ENCODE assay signal across 8 cellular contexts in the genomic region with DNA sequence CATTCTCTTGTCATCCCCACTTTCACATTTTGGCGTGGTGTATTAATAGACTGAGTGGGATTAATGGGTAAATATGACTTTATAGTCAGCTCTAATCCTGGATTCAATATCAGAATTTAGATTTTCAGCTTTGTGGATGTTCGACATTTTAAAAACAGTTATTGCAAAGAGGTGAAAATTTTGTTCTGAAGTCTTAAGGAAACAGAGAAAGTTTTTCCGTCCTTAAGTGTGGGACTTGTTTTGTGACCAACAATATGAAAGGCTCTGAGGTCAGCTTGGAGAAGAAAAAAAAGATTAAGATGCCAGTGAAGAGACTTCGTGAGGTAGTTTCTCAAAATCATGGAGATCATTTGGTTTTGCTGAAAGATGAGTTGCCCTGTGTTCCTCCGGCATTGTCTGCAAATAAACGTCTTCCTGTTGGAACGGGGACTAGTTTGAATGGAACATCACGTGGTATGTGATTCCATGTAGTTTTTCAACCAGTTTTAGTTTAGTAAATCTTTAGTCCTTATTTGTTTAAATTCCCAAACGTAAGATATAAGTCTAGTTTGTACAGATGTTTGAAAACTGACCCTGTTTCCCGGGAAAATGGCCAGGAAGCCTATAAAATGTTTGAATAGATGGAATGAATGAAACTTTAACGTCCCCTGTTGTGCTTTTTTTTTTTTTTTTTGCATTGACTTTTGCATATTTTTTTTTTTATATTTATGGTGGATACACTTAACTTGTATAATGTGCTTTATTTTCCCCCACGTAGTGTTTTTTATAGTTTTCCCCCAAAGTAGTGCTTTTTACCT. TPM values are rescaled to one million over a fixed set of nuclear protein-coding genes. Genes with fewer than 3 reads are reported as not detected.
DNase-seq lines count a peak whose midpoint lies in the region; ATAC-seq and TF ChIP-seq lines count a peak whose summit lies in the region.

No MANE protein-coding gene starts in this region.

- H3K9me3 Mint-ChIP-seq in activated CD8-positive, alpha-beta memory T cell treated with anti-CD3 and anti-CD28 coated beads, Interleukin-2, amount 10 ng/mL, durations not matched to agents 7 days and 5 days (ENCODE audit: low read depth) = no peaks in the 10 kb centered on the region
- H3K9me3 Mint-ChIP-seq in T-helper 1 cell treated with Interleukin-12 subunit alpha and Interleukin-12 subunit beta and Interleukin-4 antibody, amounts not matched to agents 30 μg/mL and 1 μg/mL, for 36 hours = no peaks in the 10 kb centered on the region

- peak overlapping the region; percentile 91 for H3K27ac Mint-ChIP-seq in activated CD8-positive, alpha-beta memory T cell treated with anti-CD3 and anti-CD28 coated beads, Interleukin-2, amount 10 ng/mL, durations not matched to agents 7 days and 5 days
- H3K27ac Mint-ChIP-seq in T-helper 1 cell treated with Interleukin-12 subunit alpha and Interleukin-12 subunit beta and Interleukin-4 antibody, amounts not matched to agents 30 μg/mL and 1 μg/mL, for 36 hours = peak overlapping the region; percentile 95

- H3K4me3 ChIP-seq in NB4 (ENCODE audit: low read depth, low read length) = peak overlapping the region; percentile 99

- no peak for TF ChIP-seq CTCF in NB4 (IDR thresholded peaks at IDR 0.05; ENCODE audit: low read depth, low read length)

- peak overlapping the region; percentile 78 for H3K4me3 Mint-ChIP-seq in activated CD8-positive, alpha-beta memory T cell treated with anti-CD3 and anti-CD28 coated beads, Interleukin-2, amount 10 ng/mL, durations not matched to agents 7 days and 5 days
- H3K4me3 Mint-ChIP-seq in T-helper 1 cell treated with Interleukin-12 subunit alpha and Interleukin-12 subunit beta and Interleukin-4 antibody, amounts not matched to agents 30 μg/mL and 1 μg/mL, for 36 hours = peak overlapping the region; percentile 90

- peaks cover 3% of the 10 kb centered on the region for H3K27me3 Mint-ChIP-seq in activated CD8-positive, alpha-beta memory T cell treated with anti-CD3 and anti-CD28 coated beads, Interleukin-2, amount 10 ng/mL, durations not matched to agents 7 days and 5 days
- H3K27me3 Mint-ChIP-seq in T-helper 1 cell treated with Interleukin-12 subunit alpha and Interleukin-12 subunit beta and Interleukin-4 antibody, amounts not matched to agents 30 μg/mL and 1 μg/mL, for 36 hours (ENCODE audit: low read depth) = no peaks in the 10 kb centered on the region

- TF ChIP-seq POLR2A in NB4 (IDR thresholded peaks at IDR 0.05; ENCODE audit: extremely low read depth, insufficient read length) (no peak), erythroblast (IDR thresholded peaks at IDR 0.05; ENCODE audit: low read length) (no peak)

- H3K36me3 Mint-ChIP-seq in activated CD8-positive, alpha-beta memory T cell treated with anti-CD3 and anti-CD28 coated beads, Interleukin-2, amount 10 ng/mL, durations not matched to agents 7 days and 5 days = peaks cover 20% of the 10 kb centered on the region
- peaks cover 12% of the 10 kb centered on the region for H3K36me3 Mint-ChIP-seq in T-helper 1 cell treated with Interleukin-12 subunit alpha and Interleukin-12 subunit beta and Interleukin-4 antibody, amounts not matched to agents 30 μg/mL and 1 μg/mL, for 36 hours (ENCODE audit: low read depth)

- CTCF ChIA-PET in activated CD8-positive, alpha-beta memory T cell treated with anti-CD3 and anti-CD28 coated beads, Interleukin-2, amount 10 ng/mL, durations not matched to agents 7 days and 5 days (lab: Charles Lee) = interaction anchor here (1.0 to 2.2 kb wide), 5 partner anchors 10 to 184 kb away, joined by 3 to 11 read pairs (median 4); a partner anchor contains a TSS

- H3K4me1 Mint-ChIP-seq in activated CD8-positive, alpha-beta memory T cell treated with anti-CD3 and anti-CD28 coated beads, Interleukin-2, amount 10 ng/mL, durations not matched to agents 7 days and 5 days = peaks cover 44% of the 10 kb centered on the region
- H3K4me1 Mint-ChIP-seq in T-helper 1 cell treated with Interleukin-12 subunit alpha and Interleukin-12 subunit beta and Interleukin-4 antibody, amounts not matched to agents 30 μg/mL and 1 μg/mL, for 36 hours (ENCODE audit: low read depth) = peaks cover 26% of the 10 kb centered on the region

- no peak for DNase-seq in activated CD8-positive, alpha-beta memory T cell treated with anti-CD3 and anti-CD28 coated beads, Interleukin-2, amount 10 ng/mL, durations not matched to agents 7 days and 5 days
- no peak for DNase-seq in activated CD8-positive, alpha-beta memory T cell treated with anti-CD3 and anti-CD28 coated beads for 24 hours
- DNase-seq in NB4 (ENCODE audit: low read depth) (peak; percentile 74), erythroblast (lab: John Stamatoyannopoulos, UW) (peak; percentile 78 to 80), myocyte (ENCODE audit: low read depth) (peak; percentile 53), activated gamma-delta T cell treated with Interleukin-2 at 50 U/mL for 16 hours (no peak)

- ATAC-seq in activated CD8-positive, alpha-beta memory T cell treated with anti-CD3 and anti-CD28 coated beads, Interleukin-2, amount 10 ng/mL, durations not matched to agents 7 days and 5 days = no peak
- no peak for ATAC-seq in GM19035 (IDR thresholded peaks at IDR 0.05; ENCODE audit: unreplicated experiment)

RNA-seq across cellular contexts. Expression of a gene that starts 0.7 kb away (rescaled TPM):
- total RNA-seq in activated CD8-positive, alpha-beta memory T cell treated with anti-CD3 and anti-CD28 coated beads, Interleukin-2, amount 10 ng/mL, durations not matched to agents 7 days and 5 days = 10 to 100 TPM; 24.1 to 27.7 TPM
- total RNA-seq in myocyte = 18.9 and 32.9 TPM in 2 replicates
- 5.3 TPM for polyA plus RNA-seq in myocyte (2012)

RNA-seq across cellular contexts. Expression of a gene that starts 0.9 kb away (rescaled TPM):
- 10 to 100 TPM; 29.4 to 44.3 TPM for total RNA-seq in activated CD8-positive, alpha-beta memory T cell treated with anti-CD3 and anti-CD28 coated beads, Interleukin-2, amount 10 ng/mL, durations not matched to agents 7 days and 5 days
- 111 and 132 TPM in 2 replicates for total RNA-seq in myocyte
- 46.2 TPM for polyA plus RNA-seq in myocyte (2012)

RNA-seq across cellular contexts. Expression of a gene that starts 32.5 kb away (rescaled TPM):
- total RNA-seq in activated CD8-positive, alpha-beta memory T cell treated with anti-CD3 and anti-CD28 coated beads, Interleukin-2, amount 10 ng/mL, durations not matched to agents 7 days and 5 days = not detected
- total RNA-seq in myocyte = not detected in 2 replicates
- polyA plus RNA-seq in myocyte (2012) = not detected

Comparison
In these comparisons a context has a peak if more than half of its experiments do, and no peak if none do; other contexts are left out.
1. DNase-seq: peak in NB4 (single experiment), erythroblast (2 of 2) and myocyte (single experiment); none in activated CD8-positive, alpha-beta memory T cell treated with anti-CD3 and anti-CD28 coated beads, Interleukin-2, amount 10 ng/mL, durations not matched to agents 7 days and 5 days (single experiment), activated CD8-positive, alpha-beta memory T cell treated with anti-CD3 and anti-CD28 coated beads for 24 hours (single experiment) and activated gamma-delta T cell treated with Interleukin-2 at 50 U/mL for 16 hours (single experiment).